9 cellular contexts compared by ENCODE assay signal in the genomic region with DNA sequence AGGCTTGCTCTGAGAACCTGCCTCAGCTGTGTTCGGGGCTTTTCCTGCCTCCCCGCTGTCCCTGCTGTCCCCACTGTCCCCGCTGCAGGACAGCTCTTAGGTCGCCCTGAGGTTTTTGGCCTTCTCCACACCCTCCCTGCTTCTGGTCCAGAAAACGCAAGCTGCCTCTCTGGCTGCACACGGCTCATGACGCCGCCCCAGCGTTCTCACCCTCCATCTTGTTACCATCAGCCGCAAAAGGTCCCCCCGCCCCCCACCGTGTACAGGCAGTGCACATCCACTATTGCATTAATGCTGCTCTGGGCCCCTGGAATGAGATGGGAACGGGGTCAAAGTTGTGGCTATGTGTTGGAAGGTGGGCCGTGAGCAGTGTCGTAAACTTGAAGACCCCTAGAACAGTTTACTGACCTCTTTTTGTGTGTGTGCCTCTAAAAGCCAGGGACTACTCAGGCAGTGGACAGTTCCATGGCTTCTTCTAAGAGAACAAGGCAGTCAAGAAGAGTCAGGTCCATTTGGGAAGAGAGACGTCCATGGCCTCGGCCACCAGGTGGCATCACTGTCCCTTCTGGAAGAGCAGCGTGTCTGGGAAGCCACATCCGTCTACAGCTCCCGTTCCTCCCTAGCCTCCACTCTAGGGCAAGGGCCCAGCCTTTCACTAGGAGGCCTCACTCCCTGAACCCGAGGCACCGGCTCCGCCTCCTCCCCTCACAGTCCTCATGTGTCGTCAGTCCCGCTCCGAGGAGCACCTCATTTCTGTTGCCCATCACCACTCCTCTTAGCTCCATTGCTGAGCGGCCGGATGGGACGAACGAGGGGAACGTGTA. TPM values are rescaled to one million over a fixed set of nuclear protein-coding genes. Genes with fewer than 3 reads are reported as not detected.
A peak's percentile ranks its signal among the peaks of the same experiment; 100 is the strongest.
DNase-seq lines count a peak whose midpoint lies in the region; ATAC-seq and TF ChIP-seq lines count a peak whose summit lies in the region.
"Had no signal": no experiment of that assay in that cellular context is flagged by ENCODE, and none has a peak within 500 bp of the region (broad histone marks: within the 10 kb centered on the region; RNA-seq: fewer than 3 reads in every experiment).

No MANE protein-coding gene starts in this region.

- ATAC-seq in HG03066 (IDR thresholded peaks at IDR 0.05; ENCODE audit: low read depth, unreplicated experiment), result peak; percentile 85
- ATAC-seq in GM18502 (IDR thresholded peaks at IDR 0.05; ENCODE audit: poor library complexity, unreplicated experiment), result no peak

- H3K4me3 ChIP-seq in lower leg skin (ENCODE audit: low read depth, poor library complexity, severe bottlenecking), result no peak overlapping the region

- no peak for TF ChIP-seq POLR2A in lower leg skin (IDR thresholded peaks at IDR 0.05)

- H3K36me3 Mint-ChIP-seq in activated CD4-positive, alpha-beta T cell treated with anti-CD3 and anti-CD28 coated beads, Interleukin-2, amount 10 ng/mL, durations not matched to agents 24 days and 14 days (ENCODE audit: low read depth), result no peaks in the 10 kb centered on the region

- intact Hi-C loops in activated CD4-positive, alpha-beta T cell treated with anti-CD3 and anti-CD28 coated beads, Interleukin-2, amount 10 ng/mL, durations not matched to agents 24 days and 14 days (cut with micrococcal nuclease), result loop anchor here (1.0 to 5.0 kb wide), 3 partner anchors 120 to 495 kb away; no protein-coding TSS in a partner anchor
- intact Hi-C loops in lower leg skin (cut with DNase I; ENCODE audit: low total_unique reads), result no loop called here

- peaks cover 9% of the 10 kb centered on the region for H3K27me3 Mint-ChIP-seq in activated CD4-positive, alpha-beta T cell treated with anti-CD3 and anti-CD28 coated beads, Interleukin-2, amount 10 ng/mL, durations not matched to agents 24 days and 14 days

- H3K4me3 Mint-ChIP-seq in activated CD4-positive, alpha-beta T cell treated with anti-CD3 and anti-CD28 coated beads, Interleukin-2, amount 10 ng/mL, durations not matched to agents 24 days and 14 days, result no peak overlapping the region
- H3K4me3 Mint-ChIP-seq: dendritic cell treated with granulocyte-macrophage colony-stimulating factor and Interleukin-4, amounts not matched to agents 40 ng/mL and 50 ng/mL, for 4 days had no signal

- H3K27ac Mint-ChIP-seq in activated CD4-positive, alpha-beta T cell treated with anti-CD3 and anti-CD28 coated beads, Interleukin-2, amount 10 ng/mL, durations not matched to agents 24 days and 14 days, result no peak overlapping the region
- H3K27ac Mint-ChIP-seq: dendritic cell treated with granulocyte-macrophage colony-stimulating factor and Interleukin-4, amounts not matched to agents 40 ng/mL and 50 ng/mL, for 4 days had no signal

- H3K4me1 Mint-ChIP-seq in activated CD4-positive, alpha-beta T cell treated with anti-CD3 and anti-CD28 coated beads, Interleukin-2, amount 10 ng/mL, durations not matched to agents 24 days and 14 days, result peaks cover 2% of the 10 kb centered on the region

- H3K9me3 Mint-ChIP-seq in activated CD4-positive, alpha-beta T cell treated with anti-CD3 and anti-CD28 coated beads, Interleukin-2, amount 10 ng/mL, durations not matched to agents 24 days and 14 days, result no peaks in the 10 kb centered on the region
- H3K9me3 Mint-ChIP-seq: dendritic cell treated with granulocyte-macrophage colony-stimulating factor and Interleukin-4, amounts not matched to agents 40 ng/mL and 50 ng/mL, for 4 days had no signal

- peak in 1 of 3 donors; percentile 42 for TF ChIP-seq CTCF in lower leg skin (IDR thresholded peaks at IDR 0.05)

- 52 to 53% methylated on average over 28 to 31 of the region's 31 CpGs for WGBS in lower leg skin, 2 donors

- DNase-seq in DMS114 treated with DMSO at 0.1 percent for 48 hours (lab: John Stamatoyannopoulos, UW; ENCODE audit: unreplicated experiment) (peak; percentile 81), NCI-H526 treated with DMSO at 0.1 percent for 48 hours (lab: John Stamatoyannopoulos, UW) (peak; percentile 95), dedifferentiated amniotic fluid mesenchymal stem cell (ENCODE audit: extremely low spot score) (peak; percentile 92), lower leg skin (ENCODE audit: low spot score in 2 of 2) (peak; percentile 86 to 97)
- peak; percentile 89 for DNase-seq in activated CD4-positive, alpha-beta T cell treated with anti-CD3 and anti-CD28 coated beads, Interleukin-2, amount 10 ng/mL, durations not matched to agents 24 days and 14 days
- peak; percentile 19 to 55 (median 45) for DNase-seq in stimulated activated CD4-positive, alpha-beta T cell treated with anti-CD3 and anti-CD28 coated beads, TNF-alpha, amount 100 ng/mL, for 1 hour (ENCODE audit: low read depth in 3 of 3, low spot score in 1 of 3)

RNA-seq across cellular contexts. Expression of a gene that starts 38.5 kb away (rescaled TPM):
- total RNA-seq in activated CD4-positive, alpha-beta T cell treated with anti-CD3 and anti-CD28 coated beads, Interleukin-2, amount 10 ng/mL, durations not matched to agents 24 days and 14 days, result 59.7 and 67.5 TPM in 2 replicates
- total RNA-seq in lower leg skin, result 10 to 100 TPM; 74.4 to 92.3 (median 85.4) TPM

Comparison
In these comparisons a context has a peak if more than half of its experiments do, and no peak if none do; other contexts are left out.
1. DNase-seq: peak in every context shown above with its lines; median percentile 95 in NCI-H526 treated with DMSO at 0.1 percent for 48 hours; 92 in dedifferentiated amniotic fluid mesenchymal stem cell; 92 in lower leg skin; 89 in activated CD4-positive, alpha-beta T cell treated with anti-CD3 and anti-CD28 coated beads, Interleukin-2, amount 10 ng/mL, durations not matched to agents 24 days and 14 days; 81 in DMS114 treated with DMSO at 0.1 percent for 48 hours; 45 in stimulated activated CD4-positive, alpha-beta T cell treated with anti-CD3 and anti-CD28 coated beads, TNF-alpha, amount 100 ng/mL, for 1 hour.